ENCODE assay signal across 19 cellular contexts in the genomic region with DNA sequence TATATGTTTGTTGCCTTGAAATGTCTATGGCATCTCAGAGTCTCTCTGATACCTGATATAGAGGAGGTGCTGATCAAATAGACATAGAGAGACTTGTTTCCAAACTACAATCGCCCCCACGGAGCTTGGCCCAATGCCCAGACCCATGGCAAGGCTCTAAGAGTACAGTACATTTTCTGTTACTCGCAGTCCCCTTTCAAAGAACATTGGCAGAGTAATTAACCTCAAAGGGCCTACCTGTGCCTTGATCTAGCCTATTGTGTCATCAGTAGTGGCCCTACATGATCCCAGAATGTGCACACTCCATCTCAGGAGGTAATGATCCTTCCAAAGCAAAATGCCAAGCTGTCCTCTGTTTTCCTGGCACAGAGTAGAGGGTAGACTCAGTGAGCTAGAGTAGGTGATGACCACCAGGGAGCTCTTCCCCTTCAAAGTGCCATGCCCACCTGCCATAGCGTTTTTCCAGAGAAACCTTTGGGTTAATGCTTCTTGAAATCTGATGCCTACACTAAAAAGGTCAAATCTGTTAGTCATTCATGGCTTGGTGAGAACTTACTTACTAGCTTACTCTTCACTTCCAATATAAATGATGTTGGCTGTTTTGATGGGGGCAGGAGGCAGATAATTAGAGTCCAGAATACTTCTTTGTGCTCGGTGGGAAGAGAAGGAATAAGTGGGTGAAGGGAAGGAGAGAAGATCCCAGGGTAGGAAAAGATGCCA. TPM values are rescaled to one million over a fixed set of nuclear protein-coding genes. Genes with fewer than 3 reads are reported as not detected.
DNase-seq lines count a peak whose midpoint lies in the region; ATAC-seq and TF ChIP-seq lines count a peak whose summit lies in the region.
"Had no signal": no experiment of that assay in that cellular context is flagged by ENCODE, and none has a peak within 500 bp of the region (broad histone marks: within the 10 kb centered on the region; RNA-seq: fewer than 3 reads in every experiment).

No MANE protein-coding gene starts in this region.

- CTCF ChIA-PET in CD8-positive, alpha-beta T cell (lab: Charles Lee): interaction anchor here (0.7 to 1.5 kb wide), 3 partner anchors 8 to 25 kb away, joined by 3 to 4 read pairs (median 4); no protein-coding TSS in a partner anchor

- no peak for TF ChIP-seq EP300 in transverse colon (IDR thresholded peaks at IDR 0.05; ENCODE audit: low read depth)

- H3K27ac ChIP-seq in transverse colon: peak overlapping the region; percentile 63 to 88 (median 87)
- no peak overlapping the region for H3K27ac ChIP-seq in CD8-positive, alpha-beta T cell (ENCODE audit: low read depth, low read length)
- H3K27ac ChIP-seq: ascending aorta, neutrophil, WERI-Rb-1 had no signal

- WGBS in transverse colon (ENCODE audit: low coverage in 1 of 2), 2 donors: 59 to 82% methylated on average over 1 to 5 of the region's 5 CpGs

- H3K27me3 ChIP-seq in transverse colon: no peaks in the 10 kb centered on the region
- no peaks in the 10 kb centered on the region for H3K27me3 ChIP-seq in CD8-positive, alpha-beta T cell (ENCODE audit: insufficient read depth, low read length)
- H3K27me3 ChIP-seq: ascending aorta, neutrophil had no signal

- peaks cover 4% of the 10 kb centered on the region for H3K4me1 Mint-ChIP-seq in CD8-positive, alpha-beta T cell (ENCODE audit: low read depth)

- no peaks in the 10 kb centered on the region for H3K9me3 ChIP-seq in transverse colon
- no peaks in the 10 kb centered on the region for H3K9me3 ChIP-seq in CD8-positive, alpha-beta T cell (ENCODE audit: low read length)
- H3K9me3 ChIP-seq: ascending aorta, neutrophil had no signal

- TF ChIP-seq POLR2A in transverse colon (IDR thresholded peaks at IDR 0.05): no peak

- ATAC-seq in Right ventricle myocardium superior (ENCODE audit: poor library complexity) (peak; percentile 46), Right ventricle myocardium inferior (no peak), left colon (no peak)
- no peak for ATAC-seq in CD8-positive, alpha-beta T cell
- ATAC-seq: esophagus mucosa, T-cell had no signal

- H3K27me3 Mint-ChIP-seq in CD8-positive, alpha-beta T cell (ENCODE audit: low read depth): peaks cover 6% of the 10 kb centered on the region

- H3K36me3 Mint-ChIP-seq in CD8-positive, alpha-beta T cell: no peaks in the 10 kb centered on the region
- H3K36me3 Mint-ChIP-seq: mesothelial cell of epicardium, T-cell had no signal

- peaks cover 14 to 49% (median 26%) of the 10 kb centered on the region in 4 donors for H3K4me1 ChIP-seq in transverse colon
- no peaks in the 10 kb centered on the region for H3K4me1 ChIP-seq in CD8-positive, alpha-beta T cell (ENCODE audit: insufficient read depth, low read length)

- H3K4me3 ChIP-seq in transverse colon: no peak overlapping the region
- no peak overlapping the region for H3K4me3 ChIP-seq in CD8-positive, alpha-beta T cell (ENCODE audit: low read depth, low read length)
- H3K4me3 ChIP-seq: ascending aorta had no signal

- in situ Hi-C loops in transverse colon (cut with MboI; ENCODE audit: low pct_ligation_motif_present in 1 of 4, low pct_unique_long_range_greater_than_20kb in 1 of 4, low sequenced_read_pairs in 3 of 4): no loop called here

- H3K27ac Mint-ChIP-seq in CD8-positive, alpha-beta T cell: no peak overlapping the region
- H3K27ac Mint-ChIP-seq: mesothelial cell of epicardium, T-cell had no signal

- no peak overlapping the region for H3K4me3 Mint-ChIP-seq in CD8-positive, alpha-beta T cell
- H3K4me3 Mint-ChIP-seq: mesothelial cell of epicardium, T-cell had no signal

- H3K36me3 ChIP-seq in transverse colon: no peaks in the 10 kb centered on the region
- H3K36me3 ChIP-seq in CD8-positive, alpha-beta T cell (ENCODE audit: insufficient read depth, low read length): no peaks in the 10 kb centered on the region
- H3K36me3 ChIP-seq: ascending aorta, neutrophil, WERI-Rb-1 had no signal

- no peaks in the 10 kb centered on the region for H3K9me3 Mint-ChIP-seq in CD8-positive, alpha-beta T cell
- H3K9me3 Mint-ChIP-seq: mesothelial cell of epicardium, T-cell had no signal

- no peak for TF ChIP-seq CTCF in transverse colon (IDR thresholded peaks at IDR 0.05)
- no peak for TF ChIP-seq CTCF in CD8-positive, alpha-beta T cell (IDR thresholded peaks at IDR 0.05)

- no peak for DNase-seq in Right ventricle myocardium superior
- no peak for DNase-seq in Right ventricle myocardium inferior (ENCODE audit: missing footprints)
- peak; percentile 77 for DNase-seq in NCI-H345 treated with DMSO at 0.1 percent for 48 hours (lab: John Stamatoyannopoulos, UW; ENCODE audit: unreplicated experiment)
- DNase-seq in left colon: peak; percentile 55 to 68
- DNase-seq in transverse colon: peak; percentile 35
- DNase-seq in NCI-H2227 treated with DMSO at 0.1 percent for 48 hours (lab: John Stamatoyannopoulos, UW): no peak
- no peak for DNase-seq in NCI-H226
- DNase-seq in CD8-positive, alpha-beta T cell: no peak
- DNase-seq: activated gamma-delta T cell treated with Interleukin-2 at 50 U/mL for 16 hours, cortex of kidney, NCI-H1417, NCI-H510A treated with DMSO at 0.1 percent for 48 hours, T-cell, WERI-Rb-1 had no signal

- intact Hi-C loops in Right ventricle myocardium superior (cut with DNase I) (no loop called here), Right ventricle myocardium inferior (cut with DNase I) (no loop called here), left colon (cut with DNase I, micrococcal nuclease) (no loop called here), transverse colon (cut with DNase I; ENCODE audit: low total_unique reads) (no loop called here)
- intact Hi-C loops in CD8-positive, alpha-beta T cell (cut with DNase I, micrococcal nuclease): no loop called here

- POLR2A ChIA-PET in CD8-positive, alpha-beta T cell (lab: Charles Lee): no interaction called here

RNA-seq across cellular contexts. Expression of gene ACSL5, which starts 41.2 kb away (rescaled TPM):
- 6.0 TPM for total RNA-seq in Right ventricle myocardium superior
- 6.4 TPM for total RNA-seq in Right ventricle myocardium inferior
- total RNA-seq in left colon: 100 to 1,000 TPM; 216 to 301 TPM
- total RNA-seq in transverse colon: 100 to 1,000 TPM in 3 of 4 donors, 10 to 100 TPM in 1; 91.6 to 315 (median 178) TPM
- 10 to 100 TPM in 1 of 2 experiments, 1 to 10 TPM in 1; 9.0 to 11.6 TPM for total RNA-seq in CD8-positive, alpha-beta T cell
- total RNA-seq: mesothelial cell of epicardium had no signal

RNA-seq across cellular contexts. Expression of gene TECTB, which starts 49.5 kb away (rescaled TPM):
- total RNA-seq in Right ventricle myocardium superior: not detected
- total RNA-seq in Right ventricle myocardium inferior: not detected
- not detected for total RNA-seq in left colon
- total RNA-seq in transverse colon: not detected
- not detected for total RNA-seq in CD8-positive, alpha-beta T cell
- total RNA-seq: ascending aorta, esophagus mucosa, glomerular endothelial cell, mesothelial cell of epicardium, T-cell had no signal

Comparison
In these comparisons a context has a peak if more than half of its experiments do, and no peak if none do; other contexts are left out.
1. DNase-seq: peak in NCI-H345 treated with DMSO at 0.1 percent for 48 hours (single experiment), left colon (2 of 2) and transverse colon (single experiment); none in Right ventricle myocardium superior (single experiment), Right ventricle myocardium inferior (single experiment), NCI-H2227 treated with DMSO at 0.1 percent for 48 hours (single experiment), NCI-H226 (single experiment) and CD8-positive, alpha-beta T cell (0 of 7).
2. RNA of gene ACSL5, which starts 41.2 kb away (total RNA-seq): 216 to 301 TPM in left colon and 91.6 to 315 TPM in transverse colon; 9.0 to 11.6 TPM in CD8-positive, alpha-beta T cell, 6.4 TPM in Right ventricle myocardium inferior (single experiment) and 6.0 TPM in Right ventricle myocardium superior (single experiment); every median in the first group is over 4 times any median in the second.